Comparison of ENCODE assay signal across 14 cellular contexts in the genomic region with DNA sequence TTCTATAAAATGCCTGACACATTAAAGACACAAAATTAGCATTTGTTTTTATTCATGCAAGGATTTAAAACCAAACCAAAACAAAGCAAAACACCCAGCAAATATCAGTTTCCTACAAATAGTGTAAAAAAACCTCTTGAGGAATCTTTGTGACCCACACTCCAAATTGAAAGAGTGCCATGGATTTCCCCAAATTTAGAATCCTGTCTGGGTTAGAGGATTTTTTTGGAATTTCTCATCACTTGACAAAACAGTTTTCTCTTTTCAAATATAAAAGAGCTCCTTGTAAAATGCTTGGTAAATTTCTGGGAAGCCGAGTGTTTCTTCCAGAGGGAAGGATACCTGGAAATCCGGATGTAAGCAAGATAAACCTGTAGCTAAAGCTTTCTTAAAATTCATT. TPM values are rescaled to one million over a fixed set of nuclear protein-coding genes. Genes with fewer than 3 reads are reported as not detected.
DNase-seq lines count a peak whose midpoint lies in the region; ATAC-seq and TF ChIP-seq lines count a peak whose summit lies in the region.
"Had no signal": no experiment of that assay in that cellular context is flagged by ENCODE, and none has a peak within 500 bp of the region (broad histone marks: within the 10 kb centered on the region; RNA-seq: fewer than 3 reads in every experiment).

No MANE protein-coding gene starts in this region.

- peaks cover 41% of the 10 kb centered on the region for H3K4me1 ChIP-seq in left ventricle myocardium inferior
- peaks cover 0 to 3% of the 10 kb centered on the region in 2 donors for H3K4me1 ChIP-seq in neuronal stem cell (ENCODE audit: control insufficient read depth in 2 of 2, insufficient read depth in 1 of 2, low read depth in 1 of 2, low read length in 2 of 2)

- no peak for ATAC-seq in left cardiac atrium
- ATAC-seq in HG02973 (IDR thresholded peaks at IDR 0.05; ENCODE audit: unreplicated experiment): no peak
- ATAC-seq in CD4-positive, alpha-beta T cell (ENCODE audit: poor library complexity): no peak
- ATAC-seq: activated T-cell treated with anti-CD3 and anti-CD28 coated beads, Interleukin-2, amount 50 U/mL, for 4 hours had no signal

- H3K4me1 Mint-ChIP-seq in CD4-positive, alpha-beta T cell (ENCODE audit: low read depth): peaks cover 23% of the 10 kb centered on the region

- no peaks in the 10 kb centered on the region for H3K9me3 ChIP-seq in left ventricle myocardium inferior (replicated peaks)
- H3K9me3 ChIP-seq in neuronal stem cell (replicated peaks in 1 of 2; ENCODE audit: control insufficient read depth in 2 of 2, insufficient read depth in 1 of 2, low read depth in 1 of 2, low read length in 2 of 2): no peaks in the 10 kb centered on the region
- no peaks in the 10 kb centered on the region for H3K9me3 ChIP-seq in CD4-positive, alpha-beta T cell (ENCODE audit: control insufficient read depth, low read length)

- no peaks in the 10 kb centered on the region for H3K79me1 ChIP-seq in neuronal stem cell (ENCODE audit: low read depth, low read length)

- H3K36me3 Mint-ChIP-seq in CD4-positive, alpha-beta T cell (ENCODE audit: low read depth): no peaks in the 10 kb centered on the region

- no peak overlapping the region for H4K8ac ChIP-seq in neuronal stem cell (ENCODE audit: low read depth, low read length)

- H2AK5ac ChIP-seq in neuronal stem cell (ENCODE audit: low read depth, low read length): no peak overlapping the region

- H3K4ac ChIP-seq in neuronal stem cell (ENCODE audit: low read length): no peak overlapping the region

- peaks cover 84% of the 10 kb centered on the region for H3K27me3 Mint-ChIP-seq in CD4-positive, alpha-beta T cell

- no peak overlapping the region for H3K18ac ChIP-seq in neuronal stem cell (ENCODE audit: low read length)

- peak overlapping the region; percentile 92 for H2AFZ ChIP-seq in neuronal stem cell (ENCODE audit: low read length)

- H3K4me2 ChIP-seq in neuronal stem cell (ENCODE audit: insufficient read depth, low read length, poor library complexity, severe bottlenecking): no peak overlapping the region

- no peak overlapping the region for H3K27ac Mint-ChIP-seq in CD4-positive, alpha-beta T cell

- intact Hi-C loops in left ventricle myocardium inferior (cut with micrococcal nuclease) (no loop called here), left cardiac atrium (cut with DNase I) (no loop called here)
- intact Hi-C loops in CD4-positive, alpha-beta T cell (cut with DNase I, micrococcal nuclease): no loop called here

- H3K4me3 Mint-ChIP-seq in CD4-positive, alpha-beta T cell: no peak overlapping the region

- no peak overlapping the region for H3K23ac ChIP-seq in neuronal stem cell (ENCODE audit: low read depth, low read length, poor library complexity)

- H3K9ac ChIP-seq in neuronal stem cell (ENCODE audit: low read depth, low read length, poor library complexity): no peak overlapping the region

- H3K27me3 ChIP-seq in left ventricle myocardium inferior (ENCODE audit: low read depth): peaks cover 26% of the 10 kb centered on the region
- no peaks in the 10 kb centered on the region for H3K27me3 ChIP-seq in neuronal stem cell (ENCODE audit: control insufficient read depth in 3 of 3, insufficient read depth in 3 of 3, low read depth in 1 of 3, low read length in 3 of 3)
- peaks cover 79% of the 10 kb centered on the region for H3K27me3 ChIP-seq in CD4-positive, alpha-beta T cell (ENCODE audit: control insufficient read depth, insufficient read depth, low read length)

- H2BK15ac ChIP-seq in neuronal stem cell (ENCODE audit: low read length): no peak overlapping the region

- TF ChIP-seq CTCF in left ventricle myocardium inferior (IDR thresholded peaks at IDR 0.05; ENCODE audit: borderline replicate concordance) (no peak), fibroblast of mammary gland (conservative IDR thresholded peaks at IDR 0.05; ENCODE audit: control insufficient read depth, insufficient read depth, low read depth, low read length) (no peak)
- TF ChIP-seq CTCF in CD4-positive, alpha-beta T cell (IDR thresholded peaks at IDR 0.05): no peak

- no peak overlapping the region for H3K14ac ChIP-seq in neuronal stem cell (ENCODE audit: low read length)

- DNase-seq in left ventricle myocardium inferior (no peak), left cardiac atrium (no peak), fibroblast of mammary gland (ENCODE audit: low read depth) (peak; percentile 55), neuronal stem cell (ENCODE audit: low spot score) (no peak), SIG-M5 treated with dmso at 0.1 percent for 504 hours (lab: John Stamatoyannopoulos, UW; ENCODE audit: unreplicated experiment) (no peak), kidney tubule cell (ENCODE audit: low spot score) (no peak)
- no peak for DNase-seq in CD4-positive, alpha-beta T cell
- DNase-seq: activated T-cell treated with anti-CD3 and anti-CD28 coated beads, Interleukin-2, amount 50 U/mL, for 4 hours; caudate nucleus; DMS53; glutamatergic neuron; RPMI8226; WERI-Rb-1 had no signal

- no peak overlapping the region for H2BK120ac ChIP-seq in neuronal stem cell (ENCODE audit: low read depth, low read length)

- no peak overlapping the region for H4K91ac ChIP-seq in neuronal stem cell (ENCODE audit: low read depth, low read length, poor library complexity)

- CTCF ChIA-PET in CD4-positive, alpha-beta T cell (lab: Charles Lee): no interaction called here

- H2BK5ac ChIP-seq in neuronal stem cell (ENCODE audit: low read length): no peak overlapping the region

- WGBS in neuronal stem cell (ENCODE audit: extremely low coverage in 2 of 2, insufficient read length in 2 of 2, insufficient replicate concordance in 1 of 2), 2 donors: no CpG with 5 or more reads among the region's 2 CpGs

- POLR2A ChIA-PET in CD4-positive, alpha-beta T cell (lab: Charles Lee): interaction anchor here (0.6 kb wide), 1 partner anchor 645 kb away, joined by 3 read pairs; no protein-coding TSS in a partner anchor

- no peaks in the 10 kb centered on the region for H3K9me3 Mint-ChIP-seq in CD4-positive, alpha-beta T cell
- H3K9me3 Mint-ChIP-seq: activated T-cell treated with anti-CD3 and anti-CD28 coated beads, Interleukin-2, amount 50 U/mL, for 4 hours had no signal

- H3K36me3 ChIP-seq in left ventricle myocardium inferior (peaks cover 5% of the 10 kb centered on the region), neuronal stem cell (replicated peaks in 1 of 2; ENCODE audit: control insufficient read depth in 2 of 2, insufficient read depth in 2 of 2, low read length in 2 of 2) (peaks cover 2 to 10% of the 10 kb centered on the region in 2 donors)
- H3K36me3 ChIP-seq: WERI-Rb-1 had no signal

- no peak overlapping the region for H2BK12ac ChIP-seq in neuronal stem cell (ENCODE audit: low read length)

- H3K4me3 ChIP-seq in left ventricle myocardium inferior (peak overlapping the region; percentile 77), fibroblast of mammary gland (ENCODE audit: control insufficient read depth, low read depth, low read length) (peak overlapping the region; percentile 59), neuronal stem cell (ENCODE audit: low read length in 2 of 2) (no peak overlapping the region)

- H3K27ac ChIP-seq in left ventricle myocardium inferior (replicated peaks) (peak overlapping the region; percentile 91), neuronal stem cell (replicated peaks; ENCODE audit: low read length) (no peak overlapping the region)
- H3K27ac ChIP-seq in CD4-positive, alpha-beta T cell (ENCODE audit: low read depth, low read length): no peak overlapping the region
- H3K27ac ChIP-seq: WERI-Rb-1 had no signal

RNA-seq across cellular contexts. Expression of gene FN1, which starts 1.7 kb away (rescaled TPM):
- total RNA-seq in left ventricle myocardium inferior: 154 TPM
- 100 to 1,000 TPM; 245 to 775 TPM for total RNA-seq in left cardiac atrium
- polyA plus RNA-seq in neuronal stem cell (2013, experiment 1 of 2): 33.3 TPM
- 31.4 TPM for polyA plus RNA-seq in neuronal stem cell (2013, experiment 2 of 2)
- under 1 TPM; 0.41 to 0.61 TPM for total RNA-seq in CD4-positive, alpha-beta T cell

Comparison
In these comparisons a context has a peak if more than half of its experiments do, and no peak if none do; other contexts are left out.
1. H3K4me3 ChIP-seq: peak in left ventricle myocardium inferior (single experiment) and fibroblast of mammary gland (single experiment); none in neuronal stem cell (0 of 2).
2. RNA of gene FN1, which starts 1.7 kb away (total RNA-seq): 245 to 775 TPM in left cardiac atrium and 154 TPM in left ventricle myocardium inferior (single experiment); 0.41 to 0.61 TPM in CD4-positive, alpha-beta T cell; every median in the first group is over 10 times any median in the second.